2 cellular contexts compared by ENCODE assay signal in the genomic region with DNA sequence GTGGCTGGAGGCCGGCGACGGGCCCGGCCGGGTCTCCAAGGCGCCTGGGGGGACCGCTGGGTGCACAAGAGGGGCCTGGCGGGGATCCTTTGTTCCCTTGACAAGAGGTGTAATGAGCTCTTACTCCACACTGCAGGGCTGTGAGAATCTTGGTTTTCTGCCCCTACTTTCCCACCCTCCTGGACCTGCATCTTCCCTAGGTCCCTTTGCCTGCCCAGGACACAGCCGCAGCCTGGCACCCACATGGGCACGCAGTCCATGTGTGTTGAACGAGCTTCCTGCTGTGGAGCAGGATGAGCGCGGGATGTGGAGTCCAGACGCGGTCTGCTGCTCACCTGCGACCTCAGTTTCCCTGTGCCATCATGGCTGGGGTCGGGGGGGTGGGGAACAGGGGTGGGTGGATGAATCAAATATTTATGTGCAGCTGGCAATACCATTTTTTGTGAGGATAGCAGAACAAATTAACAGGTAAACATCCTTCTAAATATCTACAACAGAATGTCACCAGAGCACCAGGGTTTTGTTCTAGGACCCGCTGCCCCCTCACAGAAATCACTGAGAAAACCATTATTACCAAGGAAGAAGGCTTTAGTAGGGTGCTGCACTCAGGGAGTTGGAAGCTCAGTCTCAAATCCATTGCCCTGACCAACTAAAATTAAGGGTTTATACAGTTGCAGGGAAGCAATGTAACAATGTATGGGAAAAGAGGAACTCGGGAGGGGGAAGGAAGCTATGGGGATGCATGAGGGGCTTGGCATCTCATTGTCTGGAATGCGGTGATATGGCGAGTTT.
TF ChIP-seq lines count a peak whose summit lies in the region.

No MANE protein-coding gene starts in this region.

TF ChIP-seq in H1, 55 proteins besides CTCF, POLR2A, EP300 and RAD21:
- peak; percentile 18 for TF ChIP-seq CTBP2 (IDR thresholded peaks at IDR 0.05; ENCODE audit: borderline replicate concordance, insufficient read depth, insufficient read length, low read length)
- 0 out of 2 replicates have a peak, but pooled peaks have one; percentile 7 for TF ChIP-seq JUND (IDR thresholded peaks at IDR 0.05; ENCODE audit: low read length)
- TF ChIP-seq NANOG (IDR thresholded peaks at IDR 0.05; ENCODE audit: insufficient read depth, low read depth, low read length, poor library complexity, severe bottlenecking) = peak; percentile 76
- TF ChIP-seq GABPA (IDR thresholded peaks at IDR 0.05; ENCODE audit: borderline replicate concordance, insufficient read depth, low read length) = 0 out of 2 replicates have a peak, but pooled peaks have one; percentile 14
- TF ChIP-seq, protein P1, sequence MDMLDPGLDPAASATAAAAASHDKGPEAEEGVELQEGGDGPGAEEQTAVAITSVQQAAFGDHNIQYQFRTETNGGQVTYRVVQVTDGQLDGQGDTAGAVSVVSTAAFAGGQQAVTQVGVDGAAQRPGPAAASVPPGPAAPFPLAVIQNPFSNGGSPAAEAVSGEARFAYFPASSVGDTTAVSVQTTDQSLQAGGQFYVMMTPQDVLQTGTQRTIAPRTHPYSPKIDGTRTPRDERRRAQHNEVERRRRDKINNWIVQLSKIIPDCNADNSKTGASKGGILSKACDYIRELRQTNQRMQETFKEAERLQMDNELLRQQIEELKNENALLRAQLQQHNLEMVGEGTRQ (IDR thresholded peaks at IDR 0.05; ENCODE audit: low read length) = no peak

TF ChIP-seq in neural cell, 6 proteins besides CTCF, POLR2A, EP300 and RAD21:
- TF ChIP-seq MXI1 (conservative IDR thresholded peaks at IDR 0.05; ENCODE audit: poor library complexity, severe bottlenecking) = no peak
- TF ChIP-seq, protein P2, sequence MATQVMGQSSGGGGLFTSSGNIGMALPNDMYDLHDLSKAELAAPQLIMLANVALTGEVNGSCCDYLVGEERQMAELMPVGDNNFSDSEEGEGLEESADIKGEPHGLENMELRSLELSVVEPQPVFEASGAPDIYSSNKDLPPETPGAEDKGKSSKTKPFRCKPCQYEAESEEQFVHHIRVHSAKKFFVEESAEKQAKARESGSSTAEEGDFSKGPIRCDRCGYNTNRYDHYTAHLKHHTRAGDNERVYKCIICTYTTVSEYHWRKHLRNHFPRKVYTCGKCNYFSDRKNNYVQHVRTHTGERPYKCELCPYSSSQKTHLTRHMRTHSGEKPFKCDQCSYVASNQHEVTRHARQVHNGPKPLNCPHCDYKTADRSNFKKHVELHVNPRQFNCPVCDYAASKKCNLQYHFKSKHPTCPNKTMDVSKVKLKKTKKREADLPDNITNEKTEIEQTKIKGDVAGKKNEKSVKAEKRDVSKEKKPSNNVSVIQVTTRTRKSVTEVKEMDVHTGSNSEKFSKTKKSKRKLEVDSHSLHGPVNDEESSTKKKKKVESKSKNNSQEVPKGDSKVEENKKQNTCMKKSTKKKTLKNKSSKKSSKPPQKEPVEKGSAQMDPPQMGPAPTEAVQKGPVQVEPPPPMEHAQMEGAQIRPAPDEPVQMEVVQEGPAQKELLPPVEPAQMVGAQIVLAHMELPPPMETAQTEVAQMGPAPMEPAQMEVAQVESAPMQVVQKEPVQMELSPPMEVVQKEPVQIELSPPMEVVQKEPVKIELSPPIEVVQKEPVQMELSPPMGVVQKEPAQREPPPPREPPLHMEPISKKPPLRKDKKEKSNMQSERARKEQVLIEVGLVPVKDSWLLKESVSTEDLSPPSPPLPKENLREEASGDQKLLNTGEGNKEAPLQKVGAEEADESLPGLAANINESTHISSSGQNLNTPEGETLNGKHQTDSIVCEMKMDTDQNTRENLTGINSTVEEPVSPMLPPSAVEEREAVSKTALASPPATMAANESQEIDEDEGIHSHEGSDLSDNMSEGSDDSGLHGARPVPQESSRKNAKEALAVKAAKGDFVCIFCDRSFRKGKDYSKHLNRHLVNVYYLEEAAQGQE (IDR thresholded peaks at IDR 0.05; ENCODE audit: borderline replicate concordance) = no peak
- no peak for TF ChIP-seq SMC3 (conservative IDR thresholded peaks at IDR 0.05; ENCODE audit: poor library complexity)
- TF ChIP-seq TAF1 (IDR thresholded peaks at IDR 0.05; ENCODE audit: low read depth) = no peak
- TF ChIP-seq POLR2AphosphoS5 (IDR thresholded peaks at IDR 0.05) = no peak
- no peak for TF ChIP-seq EZH2 (IDR thresholded peaks at IDR 0.05; ENCODE audit: borderline replicate concordance, insufficient read depth, low read length, poor library complexity, severe bottlenecking)
TF ChIP-seq in neural cell: peak in this region for 0.
